In the genomic region with DNA sequence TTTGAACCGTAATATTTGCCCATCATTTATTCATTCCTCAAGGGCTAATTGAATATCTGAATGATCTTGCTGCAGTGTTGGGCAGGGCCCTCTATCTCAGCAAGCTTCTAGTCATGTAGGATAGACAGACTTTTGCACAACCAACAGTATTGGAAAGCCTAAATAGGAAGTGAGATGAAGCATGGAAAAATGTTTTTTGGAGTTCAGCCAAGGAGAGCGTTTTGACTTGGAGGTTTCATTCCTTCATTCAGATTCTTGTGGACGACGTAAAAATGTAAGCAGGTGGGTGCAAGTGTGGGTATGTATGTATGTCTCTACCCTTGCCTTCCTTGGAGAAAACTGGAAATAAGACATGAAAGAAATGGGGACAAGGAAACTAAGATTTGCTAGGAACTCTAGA, we compare ENCODE assay signal across 1 cellular context.
TF ChIP-seq lines count a peak whose summit lies in the region.

No MANE protein-coding gene starts in this region.

TF ChIP-seq in GM23338, 12 proteins besides CTCF, POLR2A, EP300 and RAD21 (continued from another document):
- TF ChIP-seq ZNF331 (CRISPR knock-in tag; IDR thresholded peaks at IDR 0.05; ENCODE audit: low read depth), result no peak
- no peak for TF ChIP-seq EZH2 (IDR thresholded peaks at IDR 0.05; ENCODE audit: low read depth, unreplicated experiment)
- TF ChIP-seq POLR2AphosphoS5 (IDR thresholded peaks at IDR 0.05; ENCODE audit: low read depth), result no peak
- no peak for TF ChIP-seq NANOG (IDR thresholded peaks at IDR 0.05; ENCODE audit: borderline replicate concordance)
